9 cellular contexts compared by ENCODE assay signal in the genomic region with DNA sequence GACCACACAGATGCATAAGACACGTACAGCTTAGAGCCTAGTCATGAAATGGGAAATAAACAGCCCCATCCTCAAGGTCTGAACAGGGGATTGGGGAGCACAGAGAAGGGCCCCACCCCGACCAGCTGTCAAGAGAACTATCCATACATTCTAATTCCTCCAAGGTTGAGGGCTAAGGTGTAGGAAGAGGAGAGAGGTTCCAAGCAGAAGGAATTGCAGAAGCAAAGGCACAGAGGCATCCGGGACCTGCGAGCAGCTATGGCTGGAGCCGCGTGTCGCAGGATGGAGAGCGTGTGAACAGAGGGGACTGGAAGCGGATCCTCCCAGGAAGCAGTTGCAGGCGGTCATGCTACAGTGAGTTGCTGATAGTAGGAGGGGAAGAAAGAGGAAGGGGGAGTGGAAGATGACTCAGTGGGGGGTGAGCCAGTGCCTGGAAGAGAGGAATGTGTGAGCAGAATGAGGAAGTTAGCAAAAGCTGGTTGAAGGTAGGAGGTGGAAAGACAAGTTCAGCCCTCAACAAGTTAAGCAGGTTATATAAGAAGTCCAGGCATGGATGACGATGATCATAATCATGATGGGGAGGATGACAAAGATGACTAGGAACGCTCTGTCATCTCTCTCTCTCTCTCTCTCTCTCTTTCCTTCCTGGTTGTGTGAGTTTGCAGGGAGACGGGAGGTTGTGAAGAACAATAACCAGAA.
DNase-seq lines count a peak whose midpoint lies in the region; ATAC-seq and TF ChIP-seq lines count a peak whose summit lies in the region.
"Had no signal": no experiment of that assay in that cellular context is flagged by ENCODE, and none has a peak within 500 bp of the region (broad histone marks: within the 10 kb centered on the region; RNA-seq: fewer than 3 reads in every experiment).

No MANE protein-coding gene starts in this region.

- no peak overlapping the region for H3K27ac Mint-ChIP-seq in glutamatergic neuron (ENCODE audit: unreplicated experiment)

- TF ChIP-seq CTCF in choroid plexus epithelial cell (conservative IDR thresholded peaks at IDR 0.05; ENCODE audit: low read depth, low read length) (no peak), liver (IDR thresholded peaks at IDR 0.05; ENCODE audit: low read depth, low read length, missing input control) (no peak), glutamatergic neuron (IDR thresholded peaks at IDR 0.05; ENCODE audit: partially characterized antibody, unreplicated experiment) (no peak)

- no peak for TF ChIP-seq RAD21 in liver (IDR thresholded peaks at IDR 0.05)

- no peak for ATAC-seq in GM19452 (IDR thresholded peaks at IDR 0.05; ENCODE audit: unreplicated experiment)
- ATAC-seq in HG03432 (IDR thresholded peaks at IDR 0.05; ENCODE audit: unreplicated experiment) = no peak

- peak overlapping the region; percentile 8 to 22 for H3K27ac ChIP-seq in liver (ENCODE audit: low read depth in 1 of 2, low read length in 2 of 2)
- H3K27ac ChIP-seq: cardiac muscle cell had no signal

- no peaks in the 10 kb centered on the region for H3K9me3 Mint-ChIP-seq in glutamatergic neuron (ENCODE audit: unreplicated experiment)

- no peaks in the 10 kb centered on the region for H3K27me3 ChIP-seq in liver (ENCODE audit: control insufficient read depth in 4 of 4, insufficient read depth in 4 of 4, low read length in 3 of 4)
- H3K27me3 ChIP-seq: cardiac muscle cell had no signal

- peaks cover 20% of the 10 kb centered on the region for H3K4me1 Mint-ChIP-seq in glutamatergic neuron (ENCODE audit: low read depth, unreplicated experiment)

- no peaks in the 10 kb centered on the region for H3K36me3 ChIP-seq in liver (ENCODE audit: control insufficient read depth in 4 of 4, insufficient read depth in 3 of 4, low read depth in 1 of 4, low read length in 3 of 4)
- H3K36me3 ChIP-seq: cardiac muscle cell had no signal

- DNase-seq in COLO829 (ENCODE audit: low spot score) (peak; percentile 10), NCI-H82 (lab: John Stamatoyannopoulos, UW) (peak; percentile 74), choroid plexus epithelial cell (ENCODE audit: low read depth) (peak; percentile 78), RKO (ENCODE audit: low spot score) (no peak), glutamatergic neuron (no peak)

- no peak overlapping the region for H3K4me3 ChIP-seq in choroid plexus epithelial cell (ENCODE audit: low read depth, low read length)
- H3K4me3 ChIP-seq in liver (ENCODE audit: low read depth in 1 of 3, low read length in 3 of 3) = no peak overlapping the region
- H3K4me3 ChIP-seq: cardiac muscle cell had no signal

- 76% methylated on average over 13 of the region's 13 CpGs for WGBS in liver

- peaks cover 9% of the 10 kb centered on the region for H3K27me3 Mint-ChIP-seq in glutamatergic neuron (ENCODE audit: unreplicated experiment)

- no peak overlapping the region for H3K9ac ChIP-seq in liver (ENCODE audit: low read depth in 1 of 2, low read length in 2 of 2)

- peaks cover 4 to 20% (median 15%) of the 10 kb centered on the region in 4 donors for H3K4me1 ChIP-seq in liver (ENCODE audit: control insufficient read depth in 4 of 4, insufficient read depth in 4 of 4, low read length in 3 of 4)

- H3K36me3 Mint-ChIP-seq in glutamatergic neuron (ENCODE audit: unreplicated experiment) = no peaks in the 10 kb centered on the region

- H3K4me3 Mint-ChIP-seq in glutamatergic neuron (ENCODE audit: unreplicated experiment) = no peak overlapping the region

- H3K9me3 ChIP-seq in liver (ENCODE audit: control insufficient read depth in 4 of 4, low read length in 3 of 4) = no peaks in the 10 kb centered on the region

TF ChIP-seq in liver, 16 proteins besides CTCF, POLR2A, EP300 and RAD21:
- peak; percentile 26 to 35 for TF ChIP-seq JUND (IDR thresholded peaks at IDR 0.05)
- TF ChIP-seq, protein P1, sequence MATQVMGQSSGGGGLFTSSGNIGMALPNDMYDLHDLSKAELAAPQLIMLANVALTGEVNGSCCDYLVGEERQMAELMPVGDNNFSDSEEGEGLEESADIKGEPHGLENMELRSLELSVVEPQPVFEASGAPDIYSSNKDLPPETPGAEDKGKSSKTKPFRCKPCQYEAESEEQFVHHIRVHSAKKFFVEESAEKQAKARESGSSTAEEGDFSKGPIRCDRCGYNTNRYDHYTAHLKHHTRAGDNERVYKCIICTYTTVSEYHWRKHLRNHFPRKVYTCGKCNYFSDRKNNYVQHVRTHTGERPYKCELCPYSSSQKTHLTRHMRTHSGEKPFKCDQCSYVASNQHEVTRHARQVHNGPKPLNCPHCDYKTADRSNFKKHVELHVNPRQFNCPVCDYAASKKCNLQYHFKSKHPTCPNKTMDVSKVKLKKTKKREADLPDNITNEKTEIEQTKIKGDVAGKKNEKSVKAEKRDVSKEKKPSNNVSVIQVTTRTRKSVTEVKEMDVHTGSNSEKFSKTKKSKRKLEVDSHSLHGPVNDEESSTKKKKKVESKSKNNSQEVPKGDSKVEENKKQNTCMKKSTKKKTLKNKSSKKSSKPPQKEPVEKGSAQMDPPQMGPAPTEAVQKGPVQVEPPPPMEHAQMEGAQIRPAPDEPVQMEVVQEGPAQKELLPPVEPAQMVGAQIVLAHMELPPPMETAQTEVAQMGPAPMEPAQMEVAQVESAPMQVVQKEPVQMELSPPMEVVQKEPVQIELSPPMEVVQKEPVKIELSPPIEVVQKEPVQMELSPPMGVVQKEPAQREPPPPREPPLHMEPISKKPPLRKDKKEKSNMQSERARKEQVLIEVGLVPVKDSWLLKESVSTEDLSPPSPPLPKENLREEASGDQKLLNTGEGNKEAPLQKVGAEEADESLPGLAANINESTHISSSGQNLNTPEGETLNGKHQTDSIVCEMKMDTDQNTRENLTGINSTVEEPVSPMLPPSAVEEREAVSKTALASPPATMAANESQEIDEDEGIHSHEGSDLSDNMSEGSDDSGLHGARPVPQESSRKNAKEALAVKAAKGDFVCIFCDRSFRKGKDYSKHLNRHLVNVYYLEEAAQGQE (IDR thresholded peaks at IDR 0.05) = no peak

Comparison
In these comparisons a context has a peak if more than half of its experiments do, and no peak if none do; other contexts are left out.
1. DNase-seq: peak in COLO829 (single experiment), NCI-H82 (single experiment) and choroid plexus epithelial cell (single experiment); none in RKO (single experiment) and glutamatergic neuron (single experiment).